29 cellular contexts compared by ENCODE assay signal in genomic region chr4:138028923-138029322, GRCh38.
"Had no signal": no experiment of that assay in that cellular context is flagged by ENCODE, and none has a peak within 500 bp of the region (broad histone marks: within the 10 kb centered on the region; RNA-seq: fewer than 3 reads in every experiment).

No MANE protein-coding gene starts in this region.

- H3K27me3 ChIP-seq: neural progenitor cell, ovary, right lobe of liver, sigmoid colon, stomach, thyroid gland, tibial nerve, upper lobe of left lung, vagina had no signal

- H3K4me1 Mint-ChIP-seq: natural killer cell; stimulated activated effector memory CD8-positive, alpha-beta T cell treated with anti-CD3 and anti-CD28 coated beads, Interleukin-12 subunit alpha, Interleukin-12 subunit beta, amount 100 ng/mL, for 72 hours; stimulated activated naive B cell treated with anti-CD40 and anti-IgM and Interleukin-4, amounts not matched to agents 10 μg/mL and 1 μg/mL and 100 μg/mL, for 72 hours had no signal

- H3K36me3 Mint-ChIP-seq: natural killer cell; neural progenitor cell; stimulated activated effector memory CD8-positive, alpha-beta T cell treated with anti-CD3 and anti-CD28 coated beads, Interleukin-12 subunit alpha, Interleukin-12 subunit beta, amount 100 ng/mL, for 72 hours; stimulated activated naive B cell treated with anti-CD40 and anti-IgM and Interleukin-4, amounts not matched to agents 10 μg/mL and 1 μg/mL and 100 μg/mL, for 72 hours had no signal

- H3K27ac ChIP-seq: neural progenitor cell, ovary, parathyroid adenoma, psoas muscle, right lobe of liver, sigmoid colon, stomach, thoracic aorta, thyroid gland, tibial nerve, upper lobe of left lung, vagina had no signal

- H3K27me3 Mint-ChIP-seq: progenitor cell of endocrine pancreas had no signal

- H3K9ac ChIP-seq: neural progenitor cell, parathyroid adenoma had no signal

- H3K4me3 ChIP-seq: neural progenitor cell, ovary, psoas muscle, right lobe of liver, sigmoid colon, stomach, thoracic aorta, thyroid gland, tibial nerve, upper lobe of left lung, vagina had no signal

- ATAC-seq: natural killer cell; psoas muscle; right cardiac atrium; right lobe of liver; stimulated activated effector memory CD8-positive, alpha-beta T cell treated with anti-CD3 and anti-CD28 coated beads, Interleukin-12 subunit alpha, Interleukin-12 subunit beta, amount 100 ng/mL, for 72 hours; stimulated activated naive B cell treated with anti-CD40 and anti-IgM and Interleukin-4, amounts not matched to agents 10 μg/mL and 1 μg/mL and 100 μg/mL, for 72 hours had no signal

- H3K4me2 ChIP-seq: neural progenitor cell had no signal

- H3K36me3 ChIP-seq: neural progenitor cell, ovary, right lobe of liver, sigmoid colon, stomach, thoracic aorta, thyroid gland, tibial nerve, upper lobe of left lung, vagina had no signal

- H3K79me2 ChIP-seq: parathyroid adenoma had no signal

- H3K9me3 Mint-ChIP-seq: nephron; neural progenitor cell; stimulated activated naive B cell treated with anti-CD40 and anti-IgM and Interleukin-4, amounts not matched to agents 10 μg/mL and 1 μg/mL and 100 μg/mL, for 72 hours; stimulated activated naive CD8-positive, alpha-beta T cell treated with anti-CD3 and anti-CD28 coated beads, Interleukin-15, Interleukin-2, amounts not matched to agents 100 ng/mL and 50 ng/mL, for 24 hours had no signal

- H2AFZ ChIP-seq: neural progenitor cell, parathyroid adenoma had no signal

- H3K27ac Mint-ChIP-seq: natural killer cell; nephron; neural progenitor cell; progenitor cell of endocrine pancreas; stimulated activated effector memory CD8-positive, alpha-beta T cell treated with anti-CD3 and anti-CD28 coated beads, Interleukin-12 subunit alpha, Interleukin-12 subunit beta, amount 100 ng/mL, for 72 hours; stimulated activated naive B cell treated with anti-CD40 and anti-IgM and Interleukin-4, amounts not matched to agents 10 μg/mL and 1 μg/mL and 100 μg/mL, for 72 hours; stimulated activated naive CD8-positive, alpha-beta T cell treated with anti-CD3 and anti-CD28 coated beads, Interleukin-15, Interleukin-2, amounts not matched to agents 100 ng/mL and 50 ng/mL, for 24 hours had no signal

- H3K9me3 ChIP-seq: ovary, psoas muscle, right lobe of liver, sigmoid colon, stomach, thoracic aorta, thyroid gland, tibial nerve, upper lobe of left lung, vagina had no signal

- H3K4me3 Mint-ChIP-seq: natural killer cell; nephron; neural progenitor cell; stimulated activated effector memory CD8-positive, alpha-beta T cell treated with anti-CD3 and anti-CD28 coated beads, Interleukin-12 subunit alpha, Interleukin-12 subunit beta, amount 100 ng/mL, for 72 hours; stimulated activated naive B cell treated with anti-CD40 and anti-IgM and Interleukin-4, amounts not matched to agents 10 μg/mL and 1 μg/mL and 100 μg/mL, for 72 hours; stimulated activated naive CD8-positive, alpha-beta T cell treated with anti-CD3 and anti-CD28 coated beads, Interleukin-15, Interleukin-2, amounts not matched to agents 100 ng/mL and 50 ng/mL, for 24 hours had no signal

- H3K4me1 ChIP-seq: parathyroid adenoma, psoas muscle, sigmoid colon, stomach, thyroid gland, tibial nerve, upper lobe of left lung, vagina had no signal

- FAIRE-seq: small intestine, urothelium cell line had no signal

- DNase-seq: natural killer cell; occipital lobe; ovary; posterior cingulate gyrus; psoas muscle; right cardiac atrium; right lobe of liver; sigmoid colon; small intestine; stimulated activated CD4-positive, alpha-beta T cell treated with anti-CD3 and anti-CD28 coated beads, Interleukin-15, amount 100 ng/mL, for 24 hours; stimulated activated CD4-positive, alpha-beta T cell treated with anti-CD3 and anti-CD28 coated beads, Interleukin-2, amount 100 ng/mL, for 24 hours; stimulated activated CD4-positive, alpha-beta T cell treated with anti-CD3 and anti-CD28 coated beads, Interleukin-2, amount 100 ng/mL, for 48 hours; stimulated activated CD4-positive, alpha-beta T cell treated with anti-CD3 and anti-CD28 coated beads, Interleukin-4, amount 100 ng/mL, for 24 hours; stimulated activated naive B cell treated with anti-CD40 and anti-IgM and Interleukin-4, amounts not matched to agents 10 μg/mL and 1 μg/mL and 100 μg/mL, for 72 hours; stimulated activated naive CD4-positive, alpha-beta T cell treated with Interleukin-2 at 50 U/mL for 16 hours; stomach; thyroid gland; trophoblast cell; upper lobe of left lung had no signal
